In the genomic region with DNA sequence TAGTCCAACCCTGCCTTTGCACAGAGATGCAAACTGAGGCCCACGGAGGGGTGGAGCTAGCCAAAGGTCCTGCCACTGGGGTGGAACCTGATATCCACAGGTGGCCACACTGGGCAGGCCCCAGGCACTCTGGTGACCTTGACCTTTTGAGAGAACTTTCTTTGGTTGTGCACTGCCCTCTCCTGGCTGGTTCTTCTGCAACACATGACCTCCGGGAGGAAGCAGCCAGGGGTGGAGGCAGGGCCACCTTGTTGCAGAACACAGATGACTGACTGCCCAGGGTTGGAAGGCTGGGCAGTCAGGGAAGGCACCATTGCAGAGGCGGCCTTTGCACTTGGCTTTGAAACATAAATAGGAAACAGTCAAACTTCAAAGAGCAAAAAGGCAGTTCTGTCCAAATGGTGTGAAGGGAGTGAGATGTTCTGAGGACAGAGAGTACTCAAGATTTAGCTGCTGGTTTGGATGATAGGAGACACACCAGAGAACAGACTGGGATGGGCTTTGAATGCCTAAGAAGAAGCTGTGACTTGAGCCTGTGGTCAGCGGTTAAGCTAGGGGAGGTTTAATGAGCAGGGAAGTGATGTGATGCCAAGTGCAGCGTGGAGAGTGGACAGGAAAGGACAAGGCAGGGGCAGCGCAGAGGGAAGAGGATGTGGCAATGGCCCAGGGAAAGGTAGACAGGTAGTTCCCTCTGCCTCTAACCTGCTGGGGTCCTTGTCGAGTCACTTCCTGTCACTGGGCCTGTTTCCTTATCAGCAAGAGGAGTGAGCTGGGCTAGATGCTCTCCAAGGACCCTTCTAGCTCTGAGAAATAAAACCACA, we compare ENCODE assay signal across 1 cellular context.
TF ChIP-seq lines count a peak whose summit lies in the region.

No MANE protein-coding gene starts in this region.

TF ChIP-seq in GM23338, 12 proteins besides CTCF, POLR2A, EP300 and RAD21 (continued from another document):
- TF ChIP-seq, protein P1, sequence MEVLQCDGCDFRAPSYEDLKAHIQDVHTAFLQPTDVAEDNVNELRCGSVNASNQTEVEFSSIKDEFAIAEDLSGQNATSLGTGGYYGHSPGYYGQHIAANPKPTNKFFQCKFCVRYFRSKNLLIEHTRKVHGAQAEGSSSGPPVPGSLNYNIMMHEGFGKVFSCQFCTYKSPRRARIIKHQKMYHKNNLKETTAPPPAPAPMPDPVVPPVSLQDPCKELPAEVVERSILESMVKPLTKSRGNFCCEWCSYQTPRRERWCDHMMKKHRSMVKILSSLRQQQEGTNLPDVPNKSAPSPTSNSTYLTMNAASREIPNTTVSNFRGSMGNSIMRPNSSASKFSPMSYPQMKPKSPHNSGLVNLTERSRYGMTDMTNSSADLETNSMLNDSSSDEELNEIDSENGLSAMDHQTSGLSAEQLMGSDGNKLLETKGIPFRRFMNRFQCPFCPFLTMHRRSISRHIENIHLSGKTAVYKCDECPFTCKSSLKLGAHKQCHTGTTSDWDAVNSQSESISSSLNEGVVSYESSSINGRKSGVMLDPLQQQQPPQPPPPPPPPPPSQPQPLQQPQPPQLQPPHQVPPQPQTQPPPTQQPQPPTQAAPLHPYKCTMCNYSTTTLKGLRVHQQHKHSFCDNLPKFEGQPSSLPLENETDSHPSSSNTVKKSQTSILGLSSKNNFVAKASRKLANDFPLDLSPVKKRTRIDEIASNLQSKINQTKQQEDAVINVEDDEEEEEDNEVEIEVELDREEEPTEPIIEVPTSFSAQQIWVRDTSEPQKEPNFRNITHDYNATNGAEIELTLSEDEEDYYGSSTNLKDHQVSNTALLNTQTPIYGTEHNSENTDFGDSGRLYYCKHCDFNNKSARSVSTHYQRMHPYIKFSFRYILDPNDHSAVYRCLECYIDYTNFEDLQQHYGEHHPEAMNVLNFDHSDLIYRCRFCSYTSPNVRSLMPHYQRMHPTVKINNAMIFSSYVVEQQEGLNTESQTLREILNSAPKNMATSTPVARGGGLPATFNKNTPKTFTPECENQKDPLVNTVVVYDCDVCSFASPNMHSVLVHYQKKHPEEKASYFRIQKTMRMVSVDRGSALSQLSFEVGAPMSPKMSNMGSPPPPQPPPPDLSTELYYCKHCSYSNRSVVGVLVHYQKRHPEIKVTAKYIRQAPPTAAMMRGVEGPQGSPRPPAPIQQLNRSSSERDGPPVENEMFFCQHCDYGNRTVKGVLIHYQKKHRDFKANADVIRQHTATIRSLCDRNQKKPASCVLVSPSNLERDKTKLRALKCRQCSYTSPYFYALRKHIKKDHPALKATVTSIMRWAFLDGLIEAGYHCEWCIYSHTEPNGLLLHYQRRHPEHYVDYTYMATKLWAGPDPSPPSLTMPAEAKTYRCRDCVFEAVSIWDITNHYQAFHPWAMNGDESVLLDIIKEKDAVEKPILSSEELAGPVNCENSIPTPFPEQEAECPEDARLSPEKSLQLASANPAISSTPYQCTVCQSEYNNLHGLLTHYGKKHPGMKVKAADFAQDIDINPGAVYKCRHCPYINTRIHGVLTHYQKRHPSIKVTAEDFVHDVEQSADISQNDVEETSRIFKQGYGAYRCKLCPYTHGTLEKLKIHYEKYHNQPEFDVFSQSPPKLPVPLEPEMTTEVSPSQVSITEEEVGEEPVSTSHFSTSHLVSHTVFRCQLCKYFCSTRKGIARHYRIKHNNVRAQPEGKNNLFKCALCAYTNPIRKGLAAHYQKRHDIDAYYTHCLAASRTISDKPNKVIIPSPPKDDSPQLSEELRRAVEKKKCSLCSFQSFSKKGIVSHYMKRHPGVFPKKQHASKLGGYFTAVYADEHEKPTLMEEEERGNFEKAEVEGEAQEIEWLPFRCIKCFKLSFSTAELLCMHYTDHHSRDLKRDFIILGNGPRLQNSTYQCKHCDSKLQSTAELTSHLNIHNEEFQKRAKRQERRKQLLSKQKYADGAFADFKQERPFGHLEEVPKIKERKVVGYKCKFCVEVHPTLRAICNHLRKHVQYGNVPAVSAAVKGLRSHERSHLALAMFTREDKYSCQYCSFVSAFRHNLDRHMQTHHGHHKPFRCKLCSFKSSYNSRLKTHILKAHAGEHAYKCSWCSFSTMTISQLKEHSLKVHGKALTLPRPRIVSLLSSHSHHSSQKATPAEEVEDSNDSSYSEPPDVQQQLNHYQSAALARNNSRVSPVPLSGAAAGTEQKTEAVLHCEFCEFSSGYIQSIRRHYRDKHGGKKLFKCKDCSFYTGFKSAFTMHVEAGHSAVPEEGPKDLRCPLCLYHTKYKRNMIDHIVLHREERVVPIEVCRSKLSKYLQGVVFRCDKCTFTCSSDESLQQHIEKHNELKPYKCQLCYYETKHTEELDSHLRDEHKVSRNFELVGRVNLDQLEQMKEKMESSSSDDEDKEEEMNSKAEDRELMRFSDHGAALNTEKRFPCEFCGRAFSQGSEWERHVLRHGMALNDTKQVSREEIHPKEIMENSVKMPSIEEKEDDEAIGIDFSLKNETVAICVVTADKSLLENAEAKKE (CRISPR knock-in tag; IDR thresholded peaks at IDR 0.05): no peak
TF ChIP-seq in GM23338: peak in this region for 0.
